8 cellular contexts compared by ENCODE assay signal in the genomic region with DNA sequence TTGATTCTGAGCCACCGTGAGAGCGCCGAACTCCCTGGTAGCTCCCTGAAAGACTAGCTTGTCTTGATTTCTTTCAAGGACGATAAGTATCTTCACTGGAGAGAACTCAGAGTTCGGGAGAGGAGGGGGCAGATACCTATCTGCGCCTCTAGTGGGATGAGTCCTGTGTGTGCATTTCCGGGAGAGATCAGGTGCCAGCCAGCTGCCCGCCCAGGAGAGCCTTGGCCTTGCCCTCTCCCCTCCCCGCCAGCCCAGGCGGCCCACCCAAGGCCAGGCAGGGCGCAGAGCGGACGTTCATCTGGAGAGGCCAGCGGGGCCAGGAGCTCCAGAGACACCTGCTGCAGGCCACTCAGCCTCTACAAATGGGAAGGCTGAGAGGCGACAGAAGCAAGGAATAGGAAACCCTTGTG. TPM values are rescaled to one million over a fixed set of nuclear protein-coding genes. Genes with fewer than 3 reads are reported as not detected.
DNase-seq lines count a peak whose midpoint lies in the region; ATAC-seq, FAIRE-seq and TF ChIP-seq lines count a peak whose summit lies in the region.

No MANE protein-coding gene starts in this region.

- intact Hi-C loops in PC-3 (cut with micrococcal nuclease) = loop anchor here (1.0 kb wide), 1 partner anchor 15 kb away; no protein-coding TSS in a partner anchor

- CTCF ChIA-PET in PC-3 (lab: Charles Lee) = interaction anchor here (0.9 kb wide), 1 partner anchor 78 kb away, joined by 4 read pairs; no protein-coding TSS in a partner anchor

- H3K27me3 ChIP-seq in H7 (ENCODE audit: control insufficient read depth, insufficient read depth, low read length) = peaks cover 2% of the 10 kb centered on the region; the same call in 1 of the 2 replicates
- no peaks in the 10 kb centered on the region for H3K27me3 ChIP-seq in PC-3 (ENCODE audit: low read length)
- H3K27me3 ChIP-seq in esophagus (ENCODE audit: control insufficient read depth in 1 of 2, insufficient read depth in 2 of 2, low read length in 2 of 2) = no peaks in the 10 kb centered on the region

- H3K4me2 ChIP-seq in PC-3 (ENCODE audit: low read length) = peak overlapping the region; percentile 98

- H3K9me2 ChIP-seq in PC-3 (replicated peaks; ENCODE audit: low read length) = no peaks in the 10 kb centered on the region

- peaks cover 32% of the 10 kb centered on the region for H4K20me1 ChIP-seq in PC-3 (ENCODE audit: low read length)

- 12 to 14% methylated on average over 15 of the region's 15 CpGs for WGBS in esophagus, 2 donors

- no TSS peak for BruUV-seq in PC-3 (replicated peaks; lab: Mats Ljungman, UMichigan)

- peak overlapping the region; percentile 97 for H3K9ac ChIP-seq in PC-3 (ENCODE audit: low read length)

- peaks cover 2% of the 10 kb centered on the region for H3F3A ChIP-seq in PC-3 (ENCODE audit: low read length, unreplicated experiment)

- POLR2A ChIA-PET in PC-3 (lab: Charles Lee; ENCODE audit: unreplicated experiment) = interaction anchor here (0.6 to 1.2 kb wide), 10 partner anchors 13 to 333 kb away, joined by 3 to 15 read pairs (median 3); a partner anchor contains a TSS

- H3K79me2 ChIP-seq in PC-3 (ENCODE audit: low read length) = peaks cover 60% of the 10 kb centered on the region

- H2AFZ ChIP-seq in PC-3 (ENCODE audit: low read length) = no peak overlapping the region

- H3K9me3 ChIP-seq in PC-3 (ENCODE audit: low read length) (no peaks in the 10 kb centered on the region), esophagus (ENCODE audit: control insufficient read depth in 2 of 2, insufficient read depth in 1 of 2, low read depth in 1 of 2, low read length in 1 of 2) (no peaks in the 10 kb centered on the region)

- DNase-seq in H7 (peak; percentile 80), PC-3 (peak; percentile 57), omental fat pad (ENCODE audit: low spot score) (no peak), iPS-NIHi7 (ENCODE audit: extremely low spot score) (no peak), GM19239 (ENCODE audit: insufficient read length, low spot score) (no peak)
- DNase-seq in effector CD4-positive, alpha-beta T cell = no peak
- DNase-seq in stimulated activated CD4-positive, alpha-beta T cell treated with anti-CD3 and anti-CD28 coated beads, Interleukin-4, amount 100 ng/mL, for 1 hour = no peak

- peak overlapping the region; percentile 89 for H3K4me3 ChIP-seq in H7 (ENCODE audit: insufficient read depth, low read depth, low read length)
- peak overlapping the region; percentile 98 for H3K4me3 ChIP-seq in PC-3 (ENCODE audit: low read length)
- peak overlapping the region; percentile 87 to 88 for H3K4me3 ChIP-seq in esophagus (ENCODE audit: low read depth in 1 of 2, low read length in 2 of 2)

- H3K27ac ChIP-seq in PC-3 (ENCODE audit: low read length) = peak overlapping the region; percentile 63
- H3K27ac ChIP-seq in esophagus (ENCODE audit: low read depth in 2 of 2, low read length in 1 of 2) = peak overlapping the region; percentile 94 to 96

- ATAC-seq in PC-3 (peak; percentile 63), omental fat pad (ENCODE audit: low FRiP score) (peak; percentile 21)

- no peak for FAIRE-seq in GM19239 (lab: Jason Lieb, UNC)

- H3K4me1 ChIP-seq in PC-3 (ENCODE audit: insufficient read depth, low read length) (peaks cover 43% of the 10 kb centered on the region), esophagus (ENCODE audit: control insufficient read depth in 2 of 2, insufficient read depth in 2 of 2, low read length in 1 of 2) (peaks cover 10 to 34% of the 10 kb centered on the region in 2 donors)

- TF ChIP-seq CTCF in PC-3 (conservative IDR thresholded peaks at IDR 0.05; ENCODE audit: low read depth, low read length) (no peak), omental fat pad (IDR thresholded peaks at IDR 0.05) (no peak)

- H3K36me3 ChIP-seq in H7 (replicated peaks; ENCODE audit: control insufficient read depth, insufficient read depth, low read length) (no peaks in the 10 kb centered on the region; the same call in 1 of the 2 replicates), PC-3 (ENCODE audit: low read depth, low read length) (peaks cover 5% of the 10 kb centered on the region; the same call in 1 of the 2 replicates), esophagus (ENCODE audit: control insufficient read depth in 2 of 2, insufficient read depth in 2 of 2, low read length in 1 of 2) (peaks cover 0 to 9% of the 10 kb centered on the region in 2 donors)

RNA-seq across cellular contexts. Expression of a gene that starts 1.0 kb away (rescaled TPM):
- total RNA-seq in H7 (2014; rRNA removed; shearing (Covaris generic)) = 266 and 274 TPM in 2 replicates
- total RNA-seq in PC-3 (2014; rRNA removed) (153 and 174 TPM in 2 replicates), omental fat pad (100 to 1,000 TPM in 2 of 4 donors, 10 to 100 TPM in 2; 68.3 to 181 (median 119) TPM)
- 100 to 1,000 TPM; 467 to 898 TPM for polyA plus RNA-seq in esophagus

Comparison
In these comparisons a context has a peak if more than half of its experiments do, and no peak if none do; other contexts are left out.
1. DNase-seq: peak in H7 (single experiment) and PC-3 (single experiment); none in omental fat pad (single experiment), iPS-NIHi7 (single experiment), effector CD4-positive, alpha-beta T cell (single experiment), GM19239 (single experiment) and stimulated activated CD4-positive, alpha-beta T cell treated with anti-CD3 and anti-CD28 coated beads, Interleukin-4, amount 100 ng/mL, for 1 hour (single experiment).
2. Peak in every context shown above with its lines, with median percentiles within 50 percentile points of each other: H3K4me3 ChIP-seq.